In genomic region chr14:49250517-49250916, GRCh38 we compare ENCODE assay signal across 17 cellular contexts.
DNase-seq lines count a peak whose midpoint lies in the region; ATAC-seq and TF ChIP-seq lines count a peak whose summit lies in the region.
"Had no signal": no experiment of that assay in that cellular context is flagged by ENCODE, and none has a peak within 500 bp of the region (broad histone marks: within the 10 kb centered on the region; RNA-seq: fewer than 3 reads in every experiment).

No MANE protein-coding gene starts in this region.

- no peak overlapping the region for H3K4ac ChIP-seq in IMR-90 (ENCODE audit: low read depth, low read length)

- H3K4me3 ChIP-seq in IMR-90 (ENCODE audit: insufficient read depth, low read depth, low read length) (no peak overlapping the region), esophagus muscularis mucosa (no peak overlapping the region)
- H3K4me3 ChIP-seq: BLaER1, GM23248 had no signal

- no peak overlapping the region for H3K4me2 ChIP-seq in IMR-90 (ENCODE audit: low read depth, low read length)
- H3K4me2 ChIP-seq: BLaER1 had no signal

- no peak overlapping the region for H2BK15ac ChIP-seq in IMR-90 (ENCODE audit: low read depth, low read length)

- H3K9ac ChIP-seq in IMR-90 (ENCODE audit: low read depth, low read length), result no peak overlapping the region
- H3K9ac ChIP-seq: BLaER1, GM23248 had no signal

- H3K23ac ChIP-seq in IMR-90 (ENCODE audit: low read depth, low read length), result no peak overlapping the region

- H3K9me3 ChIP-seq in IMR-90 (ENCODE audit: control insufficient read depth, insufficient read depth, low read length), result no peaks in the 10 kb centered on the region; the same call in 1 of the 2 replicates
- no peaks in the 10 kb centered on the region for H3K9me3 ChIP-seq in esophagus muscularis mucosa
- H3K9me3 ChIP-seq in CD4-positive, alpha-beta T cell (ENCODE audit: control insufficient read depth, low read length), result no peaks in the 10 kb centered on the region
- H3K9me3 ChIP-seq: BLaER1 had no signal

- no peak overlapping the region for H2AK9ac ChIP-seq in IMR-90 (replicated peaks; ENCODE audit: low read depth, low read length, poor library complexity)

- no peak overlapping the region for H4K91ac ChIP-seq in IMR-90 (ENCODE audit: insufficient read depth, low read depth, low read length)

- TF ChIP-seq POLR2A in IMR-90 (IDR thresholded peaks at IDR 0.05; ENCODE audit: low read depth, low read length) (no peak), esophagus muscularis mucosa (IDR thresholded peaks at IDR 0.05; ENCODE audit: low read depth) (no peak)

- TF ChIP-seq CTCF in IMR-90 (conservative IDR thresholded peaks at IDR 0.05; ENCODE audit: low read depth, low read length), result no peak
- TF ChIP-seq CTCF in esophagus muscularis mucosa (IDR thresholded peaks at IDR 0.05), result no peak
- TF ChIP-seq CTCF in CD4-positive, alpha-beta T cell (IDR thresholded peaks at IDR 0.05), result no peak

- H2AK5ac ChIP-seq in IMR-90 (ENCODE audit: low read depth, low read length), result no peak overlapping the region

- POLR2A ChIA-PET in IMR-90 (lab: Charles Lee; ENCODE audit: unreplicated experiment), result no interaction called here
- POLR2A ChIA-PET in CD4-positive, alpha-beta T cell (lab: Charles Lee), result no interaction called here

- no peak overlapping the region for H2BK20ac ChIP-seq in IMR-90 (ENCODE audit: low read depth, low read length)

- ATAC-seq in IMR-90 (ENCODE audit: low read depth) (no peak), GM18502 (IDR thresholded peaks at IDR 0.05; ENCODE audit: poor library complexity, unreplicated experiment) (no peak)
- ATAC-seq in stimulated activated effector memory CD8-positive, alpha-beta T cell treated with anti-CD3 and anti-CD28 coated beads, Interleukin-12 subunit alpha, Interleukin-12 subunit beta, amount 100 ng/mL, for 72 hours, result peak; percentile 8
- ATAC-seq in CD4-positive, alpha-beta T cell (ENCODE audit: poor library complexity), result no peak
- ATAC-seq: CD8-positive, alpha-beta T cell had no signal

- peak overlapping the region; percentile 14 for H2AFZ ChIP-seq in IMR-90 (replicated peaks; ENCODE audit: low read length, poor library complexity)
- H2AFZ ChIP-seq: GM23248 had no signal

- no peak overlapping the region for H2BK120ac ChIP-seq in IMR-90 (ENCODE audit: low read depth, low read length)

- H3K27me3 ChIP-seq in IMR-90 (ENCODE audit: control insufficient read depth, insufficient read depth, low read length), result no peaks in the 10 kb centered on the region
- no peaks in the 10 kb centered on the region for H3K27me3 ChIP-seq in esophagus muscularis mucosa
- no peaks in the 10 kb centered on the region for H3K27me3 ChIP-seq in CD4-positive, alpha-beta T cell (ENCODE audit: control insufficient read depth, insufficient read depth, low read length)
- H3K27me3 ChIP-seq: BLaER1 had no signal

- in situ Hi-C loops in IMR-90 (cut with MboI; ENCODE audit: low sequenced_read_pairs), result no loop called here

- H3K56ac ChIP-seq in IMR-90 (ENCODE audit: extremely low read depth, insufficient read depth, low read length), result no peak overlapping the region

- H3K18ac ChIP-seq in IMR-90 (ENCODE audit: low read depth, low read length), result no peak overlapping the region

- TF ChIP-seq EP300 in esophagus muscularis mucosa (IDR thresholded peaks at IDR 0.05), result no peak

- H3K36me3 ChIP-seq in IMR-90 (ENCODE audit: control insufficient read depth, insufficient read depth, low read length) (no peaks in the 10 kb centered on the region), esophagus muscularis mucosa (no peaks in the 10 kb centered on the region)
- H3K36me3 ChIP-seq: BLaER1 had no signal

- H4K20me1 ChIP-seq in IMR-90 (ENCODE audit: insufficient read depth, low read length), result no peaks in the 10 kb centered on the region
- H4K20me1 ChIP-seq: BLaER1 had no signal

- no peak overlapping the region for H3K14ac ChIP-seq in IMR-90 (replicated peaks; ENCODE audit: low read depth, low read length)

- no peak overlapping the region for H3K4me3 Mint-ChIP-seq in stimulated activated effector memory CD8-positive, alpha-beta T cell treated with anti-CD3 and anti-CD28 coated beads, Interleukin-12 subunit alpha, Interleukin-12 subunit beta, amount 100 ng/mL, for 72 hours
- no peak overlapping the region for H3K4me3 Mint-ChIP-seq in CD4-positive, alpha-beta T cell
- H3K4me3 Mint-ChIP-seq: CD14-positive monocyte; CD8-positive, alpha-beta T cell; IgD-negative memory B cell had no signal

- no peaks in the 10 kb centered on the region for H3K36me3 Mint-ChIP-seq in stimulated activated effector memory CD8-positive, alpha-beta T cell treated with anti-CD3 and anti-CD28 coated beads, Interleukin-12 subunit alpha, Interleukin-12 subunit beta, amount 100 ng/mL, for 72 hours
- H3K36me3 Mint-ChIP-seq in CD4-positive, alpha-beta T cell (ENCODE audit: low read depth), result no peaks in the 10 kb centered on the region
- H3K36me3 Mint-ChIP-seq: CD14-positive monocyte; CD8-positive, alpha-beta T cell; IgD-negative memory B cell had no signal

- H3K27ac ChIP-seq in IMR-90 (ENCODE audit: insufficient read depth, low read length), result no peak overlapping the region
- no peak overlapping the region for H3K27ac ChIP-seq in esophagus muscularis mucosa (replicated peaks in 1 of 4)
- no peak overlapping the region for H3K27ac ChIP-seq in CD4-positive, alpha-beta T cell (ENCODE audit: low read depth, low read length)
- H3K27ac ChIP-seq: BLaER1, GM23248, HL-60 had no signal

- H3K4me1 ChIP-seq in IMR-90 (ENCODE audit: control insufficient read depth, insufficient read depth, low read length) (no peaks in the 10 kb centered on the region), esophagus muscularis mucosa (no peaks in the 10 kb centered on the region)
- H3K4me1 ChIP-seq: BLaER1 had no signal

- CTCF ChIA-PET in IMR-90 (lab: Yijun Ruan, JAX), result no interaction called here
- CTCF ChIA-PET in CD4-positive, alpha-beta T cell (lab: Charles Lee), result no interaction called here

- no peaks in the 10 kb centered on the region for H3K9me1 ChIP-seq in IMR-90 (ENCODE audit: insufficient read depth, low read length)

- dilution Hi-C loops in IMR-90 (cut with HindIII; ENCODE audit: low sequenced_read_pairs, unreplicated experiment), result no loop called here

- intact Hi-C loops in IMR-90 (cut with micrococcal nuclease), result no loop called here
- intact Hi-C loops in esophagus muscularis mucosa (cut with DNase I), result no loop called here
- intact Hi-C loops in CD4-positive, alpha-beta T cell (cut with DNase I, micrococcal nuclease), result no loop called here

- 69% methylated on average over 1 of the region's 6 CpGs; no CpG with 5 or more reads in 1 of the 2 experiments for WGBS in IMR-90 (ENCODE audit: extremely low coverage in 2 of 2, insufficient read length in 1 of 2), 2 experiments
- 96% methylated on average over 3 of the region's 6 CpGs for WGBS in esophagus muscularis mucosa

- no peak overlapping the region for H4K8ac ChIP-seq in IMR-90 (ENCODE audit: low read depth in 2 of 2, low read length in 2 of 2)

- H3K27me3 Mint-ChIP-seq in CD4-positive, alpha-beta T cell, result peaks cover 4% of the 10 kb centered on the region
- H3K27me3 Mint-ChIP-seq: IgD-negative memory B cell had no signal

- peaks cover 6% of the 10 kb centered on the region for H3K9me3 Mint-ChIP-seq in stimulated activated effector memory CD8-positive, alpha-beta T cell treated with anti-CD3 and anti-CD28 coated beads, Interleukin-12 subunit alpha, Interleukin-12 subunit beta, amount 100 ng/mL, for 72 hours
- H3K9me3 Mint-ChIP-seq in CD4-positive, alpha-beta T cell, result no peaks in the 10 kb centered on the region
- H3K9me3 Mint-ChIP-seq: CD8-positive, alpha-beta T cell had no signal

- no TSS peak for BruUV-seq in IMR-90 (replicated peaks; lab: Mats Ljungman, UMichigan)

- H3K79me1 ChIP-seq in IMR-90 (ENCODE audit: low read depth in 1 of 2, low read length in 2 of 2), result no peaks in the 10 kb centered on the region

- no peak overlapping the region for H4K5ac ChIP-seq in IMR-90 (ENCODE audit: low read depth, low read length)

- no peak overlapping the region for H2BK5ac ChIP-seq in IMR-90 (ENCODE audit: low read depth, low read length, poor library complexity, severe bottlenecking)

- no peak overlapping the region for H3K27ac Mint-ChIP-seq in stimulated activated effector memory CD8-positive, alpha-beta T cell treated with anti-CD3 and anti-CD28 coated beads, Interleukin-12 subunit alpha, Interleukin-12 subunit beta, amount 100 ng/mL, for 72 hours
- no peak overlapping the region for H3K27ac Mint-ChIP-seq in CD4-positive, alpha-beta T cell
- H3K27ac Mint-ChIP-seq: CD14-positive monocyte; CD8-positive, alpha-beta T cell; IgD-negative memory B cell had no signal

- no peak for DNase-seq in IMR-90
- DNase-seq in esophagus muscularis mucosa (ENCODE audit: extremely low spot score), result peak; percentile 64
- DNase-seq in stimulated activated effector memory CD8-positive, alpha-beta T cell treated with anti-CD3 and anti-CD28 coated beads, Interleukin-12 subunit alpha, Interleukin-12 subunit beta, amount 100 ng/mL, for 72 hours (ENCODE audit: low spot score in 2 of 2), result no peak
- DNase-seq in CD4-positive, alpha-beta T cell, result no peak
- no peak for DNase-seq in HK-2 (ENCODE audit: unreplicated experiment)
- DNase-seq: Calu3; CD8-positive, alpha-beta T cell; DMS79 treated with DMSO at 0.1 percent for 48 hours; GF-D8; HCEC 1CT; KBM-7 had no signal

- TF ChIP-seq RAD21 in IMR-90 (IDR thresholded peaks at IDR 0.05; ENCODE audit: low read length), result no peak

- H3K4me1 Mint-ChIP-seq in stimulated activated effector memory CD8-positive, alpha-beta T cell treated with anti-CD3 and anti-CD28 coated beads, Interleukin-12 subunit alpha, Interleukin-12 subunit beta, amount 100 ng/mL, for 72 hours, result no peaks in the 10 kb centered on the region
- H3K4me1 Mint-ChIP-seq in CD4-positive, alpha-beta T cell (ENCODE audit: low read depth), result no peaks in the 10 kb centered on the region
- H3K4me1 Mint-ChIP-seq: CD14-positive monocyte, IgD-negative memory B cell had no signal

TF ChIP-seq in IMR-90, 13 proteins besides CTCF, POLR2A, EP300 and RAD21 (continues in another document):
- no peak for TF ChIP-seq BHLHE40 (IDR thresholded peaks at IDR 0.05; ENCODE audit: low read depth, low read length)
- no peak for TF ChIP-seq RFX5 (IDR thresholded peaks at IDR 0.05; ENCODE audit: low read depth, low read length)
- no peak for TF ChIP-seq CHD1 (IDR thresholded peaks at IDR 0.05; ENCODE audit: low read depth, low read length)
- no peak for TF ChIP-seq MAZ (IDR thresholded peaks at IDR 0.05; ENCODE audit: borderline replicate concordance, low read depth, low read length)
- TF ChIP-seq FOS (IDR thresholded peaks at IDR 0.05; ENCODE audit: low read depth, low read length), result no peak
- no peak for TF ChIP-seq USF2 (IDR thresholded peaks at IDR 0.05; ENCODE audit: low read depth, low read length)
- no peak for TF ChIP-seq NFE2L2 (IDR thresholded peaks at IDR 0.05; ENCODE audit: low read depth, low read length)
- no peak for TF ChIP-seq MXI1 (IDR thresholded peaks at IDR 0.05; ENCODE audit: borderline replicate concordance, low read depth, low read length)
